Comparison of ENCODE assay signal across 19 cellular contexts in genomic region chr4:25823632-25824031, GRCh38. TPM values are rescaled to one million over a fixed set of nuclear protein-coding genes. Genes with fewer than 3 reads are reported as not detected.
DNase-seq lines count a peak whose midpoint lies in the region; ATAC-seq lines count a peak whose summit lies in the region.
"Had no signal": no experiment of that assay in that cellular context is flagged by ENCODE, and none has a peak within 500 bp of the region (broad histone marks: within the 10 kb centered on the region; RNA-seq: fewer than 3 reads in every experiment).

No MANE protein-coding gene starts in this region.

- peaks cover 12% of the 10 kb centered on the region; the same call in 1 of the 2 replicates for H3K36me3 ChIP-seq in BLaER1

- H3K4me2 ChIP-seq in BLaER1: no peak overlapping the region
- H3K4me2 ChIP-seq: SK-N-SH had no signal

- no peaks in the 10 kb centered on the region for H3K9me3 ChIP-seq in BLaER1
- H3K9me3 ChIP-seq: SK-N-SH had no signal

- H3K27ac ChIP-seq in BLaER1: no peak overlapping the region

- no peak overlapping the region for H3K4me3 Mint-ChIP-seq in activated T-helper 17 cell treated with anti-CD3 and anti-CD28 coated beads, Interleukin-2, amount 50 U/mL, for 72 hours
- no peak overlapping the region for H3K4me3 Mint-ChIP-seq in activated naive CD8-positive, alpha-beta T cell treated with anti-CD3 and anti-CD28 coated beads, Interleukin-2, amount 50 U/mL, for 24 hours

- H3K27me3 Mint-ChIP-seq in activated T-helper 17 cell treated with anti-CD3 and anti-CD28 coated beads, Interleukin-2, amount 50 U/mL, for 72 hours: no peaks in the 10 kb centered on the region
- H3K27me3 Mint-ChIP-seq in activated naive CD8-positive, alpha-beta T cell treated with anti-CD3 and anti-CD28 coated beads, Interleukin-2, amount 50 U/mL, for 24 hours: no peaks in the 10 kb centered on the region

- H3K4me3 ChIP-seq in BLaER1: no peak overlapping the region
- H3K4me3 ChIP-seq: GM12878 had no signal

- H3K9ac ChIP-seq in BLaER1: 0 out of 2 replicates have a peak overlapping the region, but pooled peaks have one; percentile 10
- H3K9ac ChIP-seq: SK-N-SH had no signal

- no peaks in the 10 kb centered on the region for H3K4me1 ChIP-seq in BLaER1

- DNase-seq in DMS 273 (lab: John Stamatoyannopoulos, UW; ENCODE audit: unreplicated experiment) (peak; percentile 66), NCI-H510A (lab: John Stamatoyannopoulos, UW) (peak; percentile 8), middle frontal gyrus (ENCODE audit: extremely low spot score, low spot score) (no peak), NCI-H226 (no peak), AG08395 (ENCODE audit: low spot score) (no peak)
- DNase-seq in activated naive CD8-positive, alpha-beta T cell treated with anti-CD3 and anti-CD28 coated beads, Interleukin-2, amount 50 U/mL, for 24 hours: no peak
- DNase-seq: AML-193, DMS79 treated with DMSO at 0.1 percent for 48 hours, GDM1, GOT3, KBM-7, NCI-H1694, NCI-H82, SK-N-SH, T-helper 1 cell, T1000 had no signal

- H3K36me3 Mint-ChIP-seq in activated T-helper 17 cell treated with anti-CD3 and anti-CD28 coated beads, Interleukin-2, amount 50 U/mL, for 72 hours (ENCODE audit: low read depth): peaks cover 76% of the 10 kb centered on the region
- H3K36me3 Mint-ChIP-seq in activated naive CD8-positive, alpha-beta T cell treated with anti-CD3 and anti-CD28 coated beads, Interleukin-2, amount 50 U/mL, for 24 hours (ENCODE audit: low read depth): peaks cover 27% of the 10 kb centered on the region

- H3K27me3 ChIP-seq in BLaER1: no peaks in the 10 kb centered on the region

- peaks cover 5% of the 10 kb centered on the region for H3K4me1 Mint-ChIP-seq in activated T-helper 17 cell treated with anti-CD3 and anti-CD28 coated beads, Interleukin-2, amount 50 U/mL, for 72 hours
- H3K4me1 Mint-ChIP-seq in activated naive CD8-positive, alpha-beta T cell treated with anti-CD3 and anti-CD28 coated beads, Interleukin-2, amount 50 U/mL, for 24 hours: no peaks in the 10 kb centered on the region

- no peaks in the 10 kb centered on the region for H3K9me3 Mint-ChIP-seq in activated T-helper 17 cell treated with anti-CD3 and anti-CD28 coated beads, Interleukin-2, amount 50 U/mL, for 72 hours
- H3K9me3 Mint-ChIP-seq in activated naive CD8-positive, alpha-beta T cell treated with anti-CD3 and anti-CD28 coated beads, Interleukin-2, amount 50 U/mL, for 24 hours: no peaks in the 10 kb centered on the region

- no peaks in the 10 kb centered on the region for H4K20me1 ChIP-seq in BLaER1

- H3K27ac Mint-ChIP-seq in activated T-helper 17 cell treated with anti-CD3 and anti-CD28 coated beads, Interleukin-2, amount 50 U/mL, for 72 hours: peak overlapping the region; percentile 14
- H3K27ac Mint-ChIP-seq in activated naive CD8-positive, alpha-beta T cell treated with anti-CD3 and anti-CD28 coated beads, Interleukin-2, amount 50 U/mL, for 24 hours: no peak overlapping the region

- ATAC-seq in activated T-helper 17 cell treated with anti-CD3 and anti-CD28 coated beads, Interleukin-2, amount 50 U/mL, for 72 hours (replicated peaks): no peak
- ATAC-seq in activated naive CD8-positive, alpha-beta T cell treated with anti-CD3 and anti-CD28 coated beads, Interleukin-2, amount 50 U/mL, for 24 hours: no peak
- ATAC-seq: GM12878 had no signal

RNA-seq across cellular contexts. Expression of gene SEL1L3, which starts 39.2 kb away (rescaled TPM):
- total RNA-seq in activated T-helper 17 cell treated with anti-CD3 and anti-CD28 coated beads, Interleukin-2, amount 50 U/mL, for 72 hours: 10 to 100 TPM; 39.7 to 70.3 TPM

Comparison
In these comparisons a context has a peak if more than half of its experiments do, and no peak if none do; other contexts are left out.
1. DNase-seq: peak in DMS 273 (single experiment) and NCI-H510A (single experiment); none in middle frontal gyrus (single experiment), NCI-H226 (single experiment), AG08395 (single experiment) and activated naive CD8-positive, alpha-beta T cell treated with anti-CD3 and anti-CD28 coated beads, Interleukin-2, amount 50 U/mL, for 24 hours (single experiment).